ENCODE assay signal across 7 cellular contexts in genomic region chr12:8566042-8566441, GRCh38. TPM values are rescaled to one million over a fixed set of nuclear protein-coding genes. Genes with fewer than 3 reads are reported as not detected.
"Had no signal": no experiment of that assay in that cellular context is flagged by ENCODE, and none has a peak within 500 bp of the region (broad histone marks: within the 10 kb centered on the region; RNA-seq: fewer than 3 reads in every experiment).

No MANE protein-coding gene starts in this region.

RNA-seq across cellular contexts. Expression of gene CLEC4E, which starts 25.3 kb away (rescaled TPM):
- total RNA-seq: activated CD8-positive, alpha-beta T cell treated with anti-CD3 and anti-CD28 coated beads, Interleukin-2, amount 10 ng/mL, durations not matched to agents 7 days and 5 days; activated naive CD8-positive, alpha-beta T cell treated with anti-CD3 and anti-CD28 coated beads, Interleukin-2, amount 10 ng/mL, durations not matched to agents 7 days and 5 days; cardiac septum; PC-3; WTC11 had no signal

RNA-seq across cellular contexts. Expression of gene AICDA, which starts 46.6 kb away (rescaled TPM):
- total RNA-seq: activated CD8-positive, alpha-beta T cell treated with anti-CD3 and anti-CD28 coated beads, Interleukin-2, amount 10 ng/mL, durations not matched to agents 7 days and 5 days; activated naive CD8-positive, alpha-beta T cell treated with anti-CD3 and anti-CD28 coated beads, Interleukin-2, amount 10 ng/mL, durations not matched to agents 7 days and 5 days; adrenal gland; PC-3; T-helper 17 cell had no signal
- polyA plus RNA-seq: adrenal gland had no signal

RNA-seq across cellular contexts. Expression of gene CLEC4D, which starts 52.7 kb away (rescaled TPM):
- total RNA-seq: activated CD8-positive, alpha-beta T cell treated with anti-CD3 and anti-CD28 coated beads, Interleukin-2, amount 10 ng/mL, durations not matched to agents 7 days and 5 days; activated naive CD8-positive, alpha-beta T cell treated with anti-CD3 and anti-CD28 coated beads, Interleukin-2, amount 10 ng/mL, durations not matched to agents 7 days and 5 days; PC-3 had no signal
